27 cellular contexts compared by ENCODE assay signal in the genomic region with DNA sequence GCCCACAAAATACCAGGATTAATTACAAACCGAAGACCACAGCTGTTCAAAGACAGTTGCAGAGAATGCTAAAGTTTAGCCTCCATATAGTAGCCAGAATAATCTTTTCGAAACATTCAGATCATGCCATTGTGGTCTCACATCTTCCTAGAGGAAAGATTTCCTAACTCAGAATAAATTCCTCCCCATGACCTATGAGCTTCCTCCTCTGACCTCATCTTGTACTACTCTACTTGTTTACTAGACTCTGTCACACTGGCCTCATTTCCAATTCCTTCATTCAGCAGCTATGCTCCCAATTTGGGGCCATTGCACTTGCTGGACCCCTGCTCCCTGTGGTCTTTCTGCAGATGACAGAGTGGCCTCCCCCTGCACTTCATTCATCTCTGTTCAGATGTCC.
DNase-seq lines count a peak whose midpoint lies in the region; ATAC-seq and TF ChIP-seq lines count a peak whose summit lies in the region.
"Had no signal": no experiment of that assay in that cellular context is flagged by ENCODE, and none has a peak within 500 bp of the region (broad histone marks: within the 10 kb centered on the region; RNA-seq: fewer than 3 reads in every experiment).

No MANE protein-coding gene starts in this region.

- no peaks in the 10 kb centered on the region for H3K9me3 Mint-ChIP-seq in Caco-2 (ENCODE audit: unreplicated experiment)
- H3K9me3 Mint-ChIP-seq: stimulated activated naive CD8-positive, alpha-beta T cell treated with anti-CD3 and anti-CD28 coated beads, Interleukin-15, amount 100 ng/mL, for 72 hours had no signal

- in situ Hi-C loops in GM23248 (cut with MboI) = no loop called here

- H3K36me3 Mint-ChIP-seq in Caco-2 (ENCODE audit: insufficient read depth, unreplicated experiment) = no peaks in the 10 kb centered on the region
- H3K36me3 Mint-ChIP-seq: activated naive CD8-positive, alpha-beta T cell had no signal

- H3K4me1 ChIP-seq in GM23248 (ENCODE audit: insufficient read depth) (no peaks in the 10 kb centered on the region), adipocyte (ENCODE audit: control insufficient read depth, insufficient read depth, low read length) (no peaks in the 10 kb centered on the region), Caco-2 (no peaks in the 10 kb centered on the region)
- H3K4me1 ChIP-seq: left lung, right atrium auricular region, SJCRH30, thyroid gland had no signal

- no peak overlapping the region for H3K27ac Mint-ChIP-seq in Caco-2 (ENCODE audit: unreplicated experiment)
- H3K27ac Mint-ChIP-seq: activated CD4-positive, alpha-beta T cell treated with anti-CD3 and anti-CD28 coated beads for 36 hours; activated naive CD8-positive, alpha-beta T cell; stimulated activated naive CD8-positive, alpha-beta T cell treated with anti-CD3 and anti-CD28 coated beads, Interleukin-15, amount 100 ng/mL, for 72 hours had no signal

- 0 out of 2 replicates have a peak, but pooled peaks cover 7% of the 10 kb centered on the region for H3K27me3 ChIP-seq in GM23248 (replicated peaks; ENCODE audit: insufficient read depth)
- no peaks in the 10 kb centered on the region for H3K27me3 ChIP-seq in adipocyte (replicated peaks; ENCODE audit: control insufficient read depth, insufficient read depth, low read length)
- H3K27me3 ChIP-seq in Caco-2 (replicated peaks; ENCODE audit: control insufficient read depth, insufficient read depth, low read length) = no peaks in the 10 kb centered on the region
- H3K27me3 ChIP-seq: cardiac muscle cell, left lung, right atrium auricular region, thyroid gland had no signal

- WGBS in GM23248 (ENCODE audit: low coverage in 1 of 2, low lambda C conversion rate in 2 of 2, missing lambda C conversion rate in 2 of 2), 2 experiments = 40 to 50% methylated on average over 2 of the region's 2 CpGs

- TF ChIP-seq CTCF in Caco-2 (IDR thresholded peaks at IDR 0.05; ENCODE audit: insufficient read depth in 1 of 2, low read depth in 1 of 2, low read length in 1 of 2, severe bottlenecking in 1 of 2, unreplicated experiment in 1 of 2) = no peak

- H3K4me1 Mint-ChIP-seq in Caco-2 (ENCODE audit: low read depth, unreplicated experiment) = no peaks in the 10 kb centered on the region
- H3K4me1 Mint-ChIP-seq: activated CD4-positive, alpha-beta T cell treated with anti-CD3 and anti-CD28 coated beads for 36 hours; stimulated activated naive CD8-positive, alpha-beta T cell treated with anti-CD3 and anti-CD28 coated beads, Interleukin-15, amount 100 ng/mL, for 72 hours had no signal

- no TSS peak for BruUV-seq in Caco-2 (replicated peaks; lab: Mats Ljungman, UMichigan)

- H3K27me3 Mint-ChIP-seq in Caco-2 (ENCODE audit: insufficient read depth, unreplicated experiment) = peaks cover 3% of the 10 kb centered on the region

- H3K9ac ChIP-seq in GM23248 (no peak overlapping the region), adipocyte (ENCODE audit: low read length) (no peak overlapping the region)

- POLR2A ChIA-PET in Caco-2 (lab: Charles Lee) = no interaction called here

- no peak overlapping the region for H2AFZ ChIP-seq in GM23248

- H3K9me3 ChIP-seq in GM23248 (ENCODE audit: low read depth) (no peaks in the 10 kb centered on the region), adipocyte (ENCODE audit: control insufficient read depth, low read length) (no peaks in the 10 kb centered on the region), Caco-2 (no peaks in the 10 kb centered on the region)
- H3K9me3 ChIP-seq: left lung, right atrium auricular region, SJCRH30, thyroid gland had no signal

- DNase-seq in GM23248 (peak; percentile 6), adipocyte (ENCODE audit: low read depth) (peak; percentile 18), iris pigment epithelial cell (ENCODE audit: low read depth) (peak; percentile 2), HK-2 (ENCODE audit: unreplicated experiment) (no peak), Caco-2 (no peak), SKM-1 (lab: John Stamatoyannopoulos, UW; ENCODE audit: unreplicated experiment) (no peak)
- DNase-seq: activated CD4-positive, alpha-beta T cell treated with anti-CD3 and anti-CD28 coated beads for 36 hours; activated effector memory CD4-positive, alpha-beta T cell treated with anti-CD3 and anti-CD28 coated beads, Interleukin-2, amount 50 U/mL, for 16 hours; activated T-cell treated with anti-CD3 and anti-CD28 coated beads, Interleukin-2, amount 50 U/mL, for 1 hour; aorta; DND-41; effector CD8-positive, alpha-beta T cell; foreskin fibroblast; left lung; mesendoderm; NCI-H1092; NCI-H187; stimulated activated CD8-positive, alpha-beta memory T cell treated with anti-CD3 and anti-CD28 coated beads, Interleukin-4, amount 100 ng/mL, for 48 hours; stimulated activated naive CD8-positive, alpha-beta T cell treated with anti-CD3 and anti-CD28 coated beads, Interleukin-15, amount 100 ng/mL, for 72 hours; T-helper 9 cell; thyroid gland had no signal

- CTCF ChIA-PET in Caco-2 (lab: Charles Lee) = no interaction called here

- no peaks in the 10 kb centered on the region for H3K9me2 ChIP-seq in GM23248 (ENCODE audit: insufficient read depth)

- intact Hi-C loops in Caco-2 (cut with micrococcal nuclease; ENCODE audit: unreplicated experiment) = no loop called here

- H3K27ac ChIP-seq in GM23248 = no peak overlapping the region
- H3K27ac ChIP-seq: cardiac muscle cell, coronary artery, left lung, right atrium auricular region, SJCRH30, thyroid gland had no signal

- H3K36me3 ChIP-seq in GM23248 (ENCODE audit: low read depth) = no peaks in the 10 kb centered on the region
- no peaks in the 10 kb centered on the region for H3K36me3 ChIP-seq in adipocyte (ENCODE audit: control insufficient read depth, insufficient read depth, low read length, severe bottlenecking)
- no peaks in the 10 kb centered on the region for H3K36me3 ChIP-seq in Caco-2 (ENCODE audit: control insufficient read depth, insufficient read depth, low read length)
- H3K36me3 ChIP-seq: cardiac muscle cell, left lung, right atrium auricular region, SJCRH30, thyroid gland had no signal

- H3K4me3 ChIP-seq in GM23248 (no peak overlapping the region), adipocyte (ENCODE audit: low read length) (no peak overlapping the region), Caco-2 (ENCODE audit: low read depth, low read length) (no peak overlapping the region)
- H3K4me3 ChIP-seq: cardiac muscle cell, coronary artery, left lung, right atrium auricular region, SJCRH30, thyroid gland had no signal

- no peaks in the 10 kb centered on the region for H3K79me2 ChIP-seq in GM23248 (ENCODE audit: insufficient read depth)

- ATAC-seq in HG03354 (IDR thresholded peaks at IDR 0.05; ENCODE audit: poor library complexity, severe bottlenecking, unreplicated experiment) = no peak
- ATAC-seq: activated CD4-positive, alpha-beta T cell treated with anti-CD3 and anti-CD28 coated beads for 36 hours; left lung; stimulated activated naive CD8-positive, alpha-beta T cell treated with anti-CD3 and anti-CD28 coated beads, Interleukin-15, amount 100 ng/mL, for 72 hours had no signal

- no peak overlapping the region for H3K4me2 ChIP-seq in GM23248 (ENCODE audit: unreplicated experiment)

- no peaks in the 10 kb centered on the region for H3F3A ChIP-seq in GM23248 (ENCODE audit: insufficient read depth)

- no peak overlapping the region for H3K4me3 Mint-ChIP-seq in Caco-2 (ENCODE audit: unreplicated experiment)
- H3K4me3 Mint-ChIP-seq: activated CD4-positive, alpha-beta T cell treated with anti-CD3 and anti-CD28 coated beads for 36 hours; activated naive CD8-positive, alpha-beta T cell; stimulated activated naive CD8-positive, alpha-beta T cell treated with anti-CD3 and anti-CD28 coated beads, Interleukin-15, amount 100 ng/mL, for 72 hours had no signal

- H4K20me1 ChIP-seq in GM23248 (ENCODE audit: insufficient read depth) = no peaks in the 10 kb centered on the region

Comparison
In these comparisons a context has a peak if more than half of its experiments do, and no peak if none do; other contexts are left out.
1. DNase-seq: peak in GM23248 (single experiment), adipocyte (single experiment) and iris pigment epithelial cell (single experiment); none in HK-2 (single experiment), Caco-2 (0 of 2) and SKM-1 (single experiment).